In genomic region chr1:16896316-16897065, GRCh38 we compare ENCODE assay signal across 8 cellular contexts. TPM values are rescaled to one million over a fixed set of nuclear protein-coding genes. Genes with fewer than 3 reads are reported as not detected.
A peak's percentile ranks its signal among the peaks of the same experiment; 100 is the strongest.
DNase-seq lines count a peak whose midpoint lies in the region; ATAC-seq, FAIRE-seq and TF ChIP-seq lines count a peak whose summit lies in the region.
"Not testable (repeated sequence)": the region's sequence is repeated elsewhere in the genome, so short reads cannot be mapped to it uniquely, and the experiment has no call there.

No MANE protein-coding gene starts in this region.

- not testable (repeated sequence) for H3K9me2 ChIP-seq in MM.1S (replicated peaks; ENCODE audit: insufficient read depth, low read length)

- ATAC-seq in lower lobe of right lung, result not testable (repeated sequence)

- not testable (repeated sequence) for H3K4me3 ChIP-seq in AG09309 (ENCODE audit: control insufficient read depth, low read depth, low read length)
- H3K4me3 ChIP-seq in MM.1S (ENCODE audit: low read length), result peak overlapping the region; percentile 23; the same call in 1 of the 2 replicates
- H3K4me3 ChIP-seq in dorsolateral prefrontal cortex, result peak overlapping the region in 51 of 59 donors; percentile 5 to 67 (median 39)
- H3K4me3 ChIP-seq in lower lobe of right lung, result peak overlapping the region; percentile 41

- not testable (repeated sequence) for H3K9me3 ChIP-seq in MM.1S (replicated peaks; ENCODE audit: insufficient read depth, low read length); lower lobe of right lung

- peaks cover 20% of the 10 kb centered on the region for H3F3A ChIP-seq in MM.1S (ENCODE audit: insufficient read depth, low read length)

- peak overlapping the region; percentile 53; the same call in 1 of the 2 replicates for H3K9ac ChIP-seq in MM.1S (ENCODE audit: low read length)

- peak overlapping the region; percentile 77 for H3K4me2 ChIP-seq in MM.1S (ENCODE audit: low read depth, low read length)

- DNase-seq in AG09309 (ENCODE audit: low read depth) (peak; percentile 70), MM.1S (peak; percentile 96), RPMI7951 (ENCODE audit: low read depth) (peak; percentile 97), dorsolateral prefrontal cortex (peak in 3 of 10 donors; percentile 15 to 64 (median 42))
- DNase-seq in GM19239 (ENCODE audit: insufficient read length, low spot score); lower lobe of right lung: not testable (repeated sequence)
- DNase-seq in activated CD8-positive, alpha-beta memory T cell treated with anti-CD3 and anti-CD28 coated beads, Interleukin-2, amount 50 U/mL, for 4 hours, result peak; percentile 49
- peak; percentile 92 for DNase-seq in stimulated activated CD4-positive, alpha-beta T cell treated with anti-CD3 and anti-CD28 coated beads, Interleukin-1b, Interleukin-23, amount 100 ng/mL, for 48 hours

- H3K27me3 ChIP-seq in MM.1S (replicated peaks; ENCODE audit: insufficient read depth, low read length); dorsolateral prefrontal cortex; lower lobe of right lung (ENCODE audit: low read depth): not testable (repeated sequence)

- H3K27ac ChIP-seq in MM.1S (ENCODE audit: low read length) (peak overlapping the region; percentile 79; the same call in 1 of the 2 replicates), dorsolateral prefrontal cortex (peak overlapping the region in 58 of 59 donors; percentile 18 to 98 (median 86)), lower lobe of right lung (peak overlapping the region; percentile 73)

- not testable (repeated sequence) for H3K4me1 ChIP-seq in MM.1S (ENCODE audit: low read length); lower lobe of right lung

- FAIRE-seq in GM19239 (lab: Jason Lieb, UNC), result peak; percentile 63

- not testable (repeated sequence) for H3K79me2 ChIP-seq in MM.1S (ENCODE audit: low read length)

- not testable (repeated sequence) for TF ChIP-seq CTCF in AG09309 (IDR thresholded peaks at IDR 0.05; ENCODE audit: control insufficient read depth, insufficient read depth, low read depth, low read length, missing control alignments); MM.1S (IDR thresholded peaks at IDR 0.05; ENCODE audit: low read length); dorsolateral prefrontal cortex (IDR thresholded peaks at IDR 0.05 in 54 of 56, conservative IDR thresholded peaks at IDR 0.05 in 2 of 56; ENCODE audit: low read depth in 1 of 56, partially characterized antibody in 56 of 56); lower lobe of right lung (IDR thresholded peaks at IDR 0.05)

- H4K20me1 ChIP-seq in MM.1S (ENCODE audit: insufficient read depth, low read length), result not testable (repeated sequence)

- not testable (repeated sequence) for H2AFZ ChIP-seq in MM.1S (ENCODE audit: low read length)

- H3K36me3 ChIP-seq in MM.1S (replicated peaks; ENCODE audit: insufficient read depth, low read length); lower lobe of right lung: not testable (repeated sequence)

- intact Hi-C loops in dorsolateral prefrontal cortex (cut with DNase I); lower lobe of right lung (cut with DNase I): not testable (repeated sequence)

RNA-seq across cellular contexts. Expression of gene RNU1-2, which starts 0.7 kb away (rescaled TPM):
- total RNA-seq in RPMI7951 (2014; rRNA removed; shearing (Covaris generic)), result under 0.01 TPM in 1 of 2 replicates, not detected in the other
- over 10,000 TPM in 6 of 120 experiments, 1,000 to 10,000 TPM in 114; 2,235 to 12,697 (median 6,630) TPM for total RNA-seq in dorsolateral prefrontal cortex
- total RNA-seq in lower lobe of right lung, result 6,803 TPM

RNA-seq across cellular contexts. Expression of gene CROCC, which starts 25.2 kb away (rescaled TPM):
- 5.4 and 5.6 TPM in 2 replicates for total RNA-seq in RPMI7951 (2014; rRNA removed; shearing (Covaris generic))
- total RNA-seq in dorsolateral prefrontal cortex (10 to 100 TPM; 15.4 to 63.7 (median 32.6) TPM), lower lobe of right lung (21.0 TPM)

Comparison
In these comparisons a context has a peak if more than half of its experiments do, and no peak if none do; other contexts are left out.
1. RNA of gene RNU1-2, which starts 0.7 kb away (total RNA-seq): 6,803 TPM in lower lobe of right lung (single experiment) and 2,235 to 12,697 TPM in dorsolateral prefrontal cortex; under 0.01 TPM in RPMI7951; every median in the first group is over 1,000 times any median in the second.
2. Peak in every context shown above with its lines, with median percentiles within 50 percentile points of each other: H3K27ac ChIP-seq.